Comparison of ENCODE assay signal across 1 cellular context in the genomic region with DNA sequence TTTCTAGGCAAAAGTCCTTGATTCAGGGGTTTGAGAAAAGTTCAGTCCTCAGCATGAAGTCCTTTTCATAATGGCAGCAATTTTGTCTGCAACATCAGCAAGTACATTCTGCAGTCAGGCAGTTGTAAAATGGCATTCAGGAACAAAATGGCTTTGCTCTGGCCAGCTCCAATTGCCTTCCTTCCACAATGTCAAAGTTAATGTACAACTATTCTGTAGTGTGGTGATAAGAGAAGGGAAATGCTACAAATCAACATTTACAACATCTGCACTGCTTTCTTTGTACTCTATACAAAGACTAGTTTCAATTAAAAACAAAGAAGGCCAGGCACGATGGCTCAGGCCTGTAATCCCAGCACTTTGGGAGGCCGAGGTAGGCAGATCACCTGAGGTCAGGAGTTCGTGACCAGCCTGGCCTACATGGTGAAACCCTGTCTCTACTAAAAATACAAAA.
TF ChIP-seq lines count a peak whose summit lies in the region.

No MANE protein-coding gene starts in this region.

TF ChIP-seq in HepG2, 621 proteins besides CTCF, POLR2A, EP300 and RAD21 (continued from another document and continues in another):
- TF ChIP-seq, protein P1, sequence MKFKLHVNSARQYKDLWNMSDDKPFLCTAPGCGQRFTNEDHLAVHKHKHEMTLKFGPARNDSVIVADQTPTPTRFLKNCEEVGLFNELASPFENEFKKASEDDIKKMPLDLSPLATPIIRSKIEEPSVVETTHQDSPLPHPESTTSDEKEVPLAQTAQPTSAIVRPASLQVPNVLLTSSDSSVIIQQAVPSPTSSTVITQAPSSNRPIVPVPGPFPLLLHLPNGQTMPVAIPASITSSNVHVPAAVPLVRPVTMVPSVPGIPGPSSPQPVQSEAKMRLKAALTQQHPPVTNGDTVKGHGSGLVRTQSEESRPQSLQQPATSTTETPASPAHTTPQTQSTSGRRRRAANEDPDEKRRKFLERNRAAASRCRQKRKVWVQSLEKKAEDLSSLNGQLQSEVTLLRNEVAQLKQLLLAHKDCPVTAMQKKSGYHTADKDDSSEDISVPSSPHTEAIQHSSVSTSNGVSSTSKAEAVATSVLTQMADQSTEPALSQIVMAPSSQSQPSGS (CRISPR knock-in tag; IDR thresholded peaks at IDR 0.05), result 0 out of 2 replicates have a peak, but pooled peaks have one; percentile 30
- no peak for TF ChIP-seq RERE (CRISPR knock-in tag; IDR thresholded peaks at IDR 0.05; ENCODE audit: low read depth)
- TF ChIP-seq XBP1 (CRISPR knock-in tag; IDR thresholded peaks at IDR 0.05), result no peak
- no peak for TF ChIP-seq CEBPB (IDR thresholded peaks at IDR 0.05; ENCODE audit: borderline replicate concordance, low read depth, low read length)
- TF ChIP-seq SKIL (CRISPR knock-in tag; IDR thresholded peaks at IDR 0.05; ENCODE audit: borderline replicate concordance), result no peak; the same call in 1 of the 2 replicates
- no peak for TF ChIP-seq TRIM24 (CRISPR knock-in tag; IDR thresholded peaks at IDR 0.05)
- TF ChIP-seq, protein P2, sequence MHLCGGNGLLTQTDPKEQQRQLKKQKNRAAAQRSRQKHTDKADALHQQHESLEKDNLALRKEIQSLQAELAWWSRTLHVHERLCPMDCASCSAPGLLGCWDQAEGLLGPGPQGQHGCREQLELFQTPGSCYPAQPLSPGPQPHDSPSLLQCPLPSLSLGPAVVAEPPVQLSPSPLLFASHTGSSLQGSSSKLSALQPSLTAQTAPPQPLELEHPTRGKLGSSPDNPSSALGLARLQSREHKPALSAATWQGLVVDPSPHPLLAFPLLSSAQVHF (CRISPR knock-in tag; IDR thresholded peaks at IDR 0.05), result no peak
- TF ChIP-seq SNAPC2 (CRISPR knock-in tag; IDR thresholded peaks at IDR 0.05), result no peak
- TF ChIP-seq, protein P3, sequence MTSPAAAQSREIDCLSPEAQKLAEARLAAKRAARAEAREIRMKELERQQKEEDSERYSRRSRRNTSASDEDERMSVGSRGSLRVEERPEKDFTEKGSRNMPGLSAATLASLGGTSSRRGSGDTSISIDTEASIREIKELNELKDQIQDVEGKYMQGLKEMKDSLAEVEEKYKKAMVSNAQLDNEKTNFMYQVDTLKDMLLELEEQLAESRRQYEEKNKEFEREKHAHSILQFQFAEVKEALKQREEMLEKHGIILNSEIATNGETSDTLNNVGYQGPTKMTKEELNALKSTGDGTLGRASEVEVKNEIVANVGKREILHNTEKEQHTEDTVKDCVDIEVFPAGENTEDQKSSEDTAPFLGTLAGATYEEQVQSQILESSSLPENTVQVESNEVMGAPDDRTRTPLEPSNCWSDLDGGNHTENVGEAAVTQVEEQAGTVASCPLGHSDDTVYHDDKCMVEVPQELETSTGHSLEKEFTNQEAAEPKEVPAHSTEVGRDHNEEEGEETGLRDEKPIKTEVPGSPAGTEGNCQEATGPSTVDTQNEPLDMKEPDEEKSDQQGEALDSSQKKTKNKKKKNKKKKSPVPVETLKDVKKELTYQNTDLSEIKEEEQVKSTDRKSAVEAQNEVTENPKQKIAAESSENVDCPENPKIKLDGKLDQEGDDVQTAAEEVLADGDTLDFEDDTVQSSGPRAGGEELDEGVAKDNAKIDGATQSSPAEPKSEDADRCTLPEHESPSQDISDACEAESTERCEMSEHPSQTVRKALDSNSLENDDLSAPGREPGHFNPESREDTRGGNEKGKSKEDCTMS (CRISPR knock-in tag; conservative IDR thresholded peaks at IDR 0.05), result no peak
- no peak for TF ChIP-seq FOXA1 (IDR thresholded peaks at IDR 0.05)
- TF ChIP-seq FOXA1 (CRISPR knock-in tag; IDR thresholded peaks at IDR 0.05), result peak; percentile 43; the same call in 1 of the 2 replicates
- 0 out of 2 replicates have a peak, but pooled peaks have one; percentile 43 for TF ChIP-seq ZNF264 (CRISPR knock-in tag; IDR thresholded peaks at IDR 0.05)
- TF ChIP-seq ZNF503 (CRISPR knock-in tag; IDR thresholded peaks at IDR 0.05), result 0 out of 2 replicates have a peak, but pooled peaks have one; percentile 75
- no peak for TF ChIP-seq ZNF704 (CRISPR knock-in tag; IDR thresholded peaks at IDR 0.05; ENCODE audit: borderline replicate concordance)
- TF ChIP-seq MATR3 (CRISPR knock-in tag; IDR thresholded peaks at IDR 0.05), result no peak
- TF ChIP-seq ZNF615 (CRISPR knock-in tag; IDR thresholded peaks at IDR 0.05; ENCODE audit: borderline replicate concordance), result no peak
- TF ChIP-seq ETV6 (CRISPR knock-in tag; conservative IDR thresholded peaks at IDR 0.05), result no peak
- peak; percentile 16; the same call in 1 of the 2 replicates for TF ChIP-seq NFIC (IDR thresholded peaks at IDR 0.05; ENCODE audit: low read length)
- 0 out of 2 replicates have a peak, but pooled peaks have one; percentile 12 for TF ChIP-seq ZBTB7B (CRISPR knock-in tag; IDR thresholded peaks at IDR 0.05)
- TF ChIP-seq MLLT10 (CRISPR knock-in tag; IDR thresholded peaks at IDR 0.05), result no peak
- TF ChIP-seq, protein P4, sequence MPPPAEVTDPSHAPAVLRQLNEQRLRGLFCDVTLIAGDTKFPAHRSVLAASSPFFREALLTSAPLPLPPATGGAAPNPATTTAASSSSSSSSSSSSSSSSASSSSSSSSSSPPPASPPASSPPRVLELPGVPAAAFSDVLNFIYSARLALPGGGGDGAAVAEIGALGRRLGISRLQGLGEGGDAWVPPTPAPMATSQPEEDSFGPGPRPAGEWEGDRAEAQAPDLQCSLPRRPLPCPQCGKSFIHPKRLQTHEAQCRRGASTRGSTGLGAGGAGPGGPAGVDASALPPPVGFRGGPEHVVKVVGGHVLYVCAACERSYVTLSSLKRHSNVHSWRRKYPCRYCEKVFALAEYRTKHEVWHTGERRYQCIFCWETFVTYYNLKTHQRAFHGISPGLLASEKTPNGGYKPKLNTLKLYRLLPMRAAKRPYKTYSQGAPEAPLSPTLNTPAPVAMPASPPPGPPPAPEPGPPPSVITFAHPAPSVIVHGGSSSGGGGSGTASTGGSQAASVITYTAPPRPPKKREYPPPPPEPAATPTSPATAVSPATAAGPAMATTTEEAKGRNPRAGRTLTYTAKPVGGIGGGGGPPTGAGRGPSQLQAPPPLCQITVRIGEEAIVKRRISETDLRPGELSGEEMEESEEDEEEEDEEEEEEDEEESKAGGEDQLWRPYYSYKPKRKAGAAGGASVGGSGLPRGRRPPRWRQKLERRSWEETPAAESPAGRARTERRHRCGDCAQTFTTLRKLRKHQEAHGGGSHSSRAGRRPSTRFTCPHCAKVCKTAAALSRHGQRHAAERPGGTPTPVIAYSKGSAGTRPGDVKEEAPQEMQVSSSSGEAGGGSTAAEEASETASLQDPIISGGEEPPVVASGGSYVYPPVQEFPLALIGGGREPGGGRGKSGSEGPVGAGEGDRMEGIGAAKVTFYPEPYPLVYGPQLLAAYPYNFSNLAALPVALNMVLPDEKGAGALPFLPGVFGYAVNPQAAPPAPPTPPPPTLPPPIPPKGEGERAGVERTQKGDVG (CRISPR knock-in tag; IDR thresholded peaks at IDR 0.05; ENCODE audit: borderline replicate concordance), result no peak
- TF ChIP-seq HMG20B (CRISPR knock-in tag; conservative IDR thresholded peaks at IDR 0.05), result no peak
- no peak for TF ChIP-seq THAP8 (CRISPR knock-in tag; IDR thresholded peaks at IDR 0.05; ENCODE audit: borderline replicate concordance)
- no peak for TF ChIP-seq PRDM4 (CRISPR knock-in tag; IDR thresholded peaks at IDR 0.05; ENCODE audit: borderline replicate concordance)
- no peak for TF ChIP-seq TGIF2 (CRISPR knock-in tag; IDR thresholded peaks at IDR 0.05)
- no peak for TF ChIP-seq NCOA5 (CRISPR knock-in tag; IDR thresholded peaks at IDR 0.05)
- peak; percentile 56; the same call in 1 of the 2 replicates for TF ChIP-seq IKZF5 (CRISPR knock-in tag; IDR thresholded peaks at IDR 0.05)
